Comparison of ENCODE assay signal across 18 cellular contexts in the genomic region with DNA sequence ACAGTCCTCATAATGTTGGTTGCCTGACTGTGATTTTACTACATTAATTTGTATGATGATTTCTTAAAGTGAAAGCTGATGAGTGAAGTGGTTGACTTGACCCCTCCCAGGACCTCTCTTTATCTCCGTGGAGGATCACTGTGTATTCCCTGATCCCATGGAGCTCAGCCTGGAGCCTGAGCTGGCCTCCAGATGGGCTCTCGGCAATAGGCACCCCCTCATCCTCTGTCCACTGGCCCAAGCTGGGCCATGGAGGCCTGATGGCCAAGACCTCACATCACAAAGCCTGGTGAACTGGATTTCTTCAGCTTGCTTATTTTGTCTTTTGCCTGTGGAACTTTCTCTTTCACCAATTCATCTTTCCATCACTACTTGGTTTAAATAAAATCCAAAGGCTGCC.
DNase-seq lines count a peak whose midpoint lies in the region; ATAC-seq and TF ChIP-seq lines count a peak whose summit lies in the region.
"Had no signal": no experiment of that assay in that cellular context is flagged by ENCODE, and none has a peak within 500 bp of the region (broad histone marks: within the 10 kb centered on the region; RNA-seq: fewer than 3 reads in every experiment).

No MANE protein-coding gene starts in this region.

- TF ChIP-seq EP300 in esophagus muscularis mucosa (IDR thresholded peaks at IDR 0.05): no peak

- peak overlapping the region; percentile 41 for H3K4me3 Mint-ChIP-seq in T-helper 17 cell
- no peak overlapping the region for H3K4me3 Mint-ChIP-seq in mesothelial cell of epicardium
- H3K4me3 Mint-ChIP-seq: activated naive CD4-positive, alpha-beta T cell treated with anti-CD3 and anti-CD28 coated beads, Interleukin-2, amount 10 ng/mL, durations not matched to agents 7 days and 5 days; GM23338; immature natural killer cell; natural killer cell treated with Interleukin-12 subunit alpha and Interleukin-12 subunit beta and Interleukin-15 and Interleukin-18, amount 100 ng/mL, for 72 hours had no signal

- H3K27me3 ChIP-seq in esophagus muscularis mucosa: no peaks in the 10 kb centered on the region
- no peaks in the 10 kb centered on the region for H3K27me3 ChIP-seq in thyroid gland
- H3K27me3 ChIP-seq: MG63 had no signal

- peak overlapping the region; percentile 3 to 45 (median 28) for H3K27ac ChIP-seq in esophagus muscularis mucosa (replicated peaks in 1 of 4)
- H3K27ac ChIP-seq in thyroid gland: peak overlapping the region; percentile 59 to 87 (median 81)
- H3K27ac ChIP-seq in caudate nucleus (ENCODE audit: low read depth, low read length): no peak overlapping the region

- H3K4me1 ChIP-seq in esophagus muscularis mucosa: peaks cover 25 to 33% (median 33%) of the 10 kb centered on the region in 4 donors
- peaks cover 31 to 63% of the 10 kb centered on the region in 2 donors for H3K4me1 ChIP-seq in thyroid gland
- H3K4me1 ChIP-seq: prostate gland had no signal

- H3K27me3 Mint-ChIP-seq in T-helper 17 cell: no peaks in the 10 kb centered on the region
- H3K27me3 Mint-ChIP-seq in mesothelial cell of epicardium (ENCODE audit: low read depth): no peaks in the 10 kb centered on the region
- H3K27me3 Mint-ChIP-seq: activated naive CD4-positive, alpha-beta T cell treated with anti-CD3 and anti-CD28 coated beads, Interleukin-2, amount 10 ng/mL, durations not matched to agents 7 days and 5 days; natural killer cell treated with Interleukin-12 subunit alpha and Interleukin-12 subunit beta and Interleukin-15 and Interleukin-18, amount 100 ng/mL, for 72 hours; T-cell had no signal

- DNase-seq in T-helper 17 cell: no peak
- DNase-seq in esophagus muscularis mucosa (ENCODE audit: extremely low spot score): no peak
- no peak for DNase-seq in mesothelial cell of epicardium (ENCODE audit: low spot score in 2 of 2, unreplicated experiment in 2 of 2)
- no peak for DNase-seq in thyroid gland
- DNase-seq in central memory CD4-positive, alpha-beta T cell: no peak
- no peak for DNase-seq in caudate nucleus (lab: John Stamatoyannopoulos, UW)
- DNase-seq: activated CD4-positive, alpha-beta T cell treated with anti-CD3 and anti-CD28 coated beads, Interleukin-2, amount 50 U/mL, for 4 hours; activated naive CD4-positive, alpha-beta T cell treated with anti-CD3 and anti-CD28 coated beads, Interleukin-2, amount 10 ng/mL, durations not matched to agents 7 days and 5 days; EL; immature natural killer cell; mammary epithelial cell; MG63; NCI-H1694 treated with DMSO at 0.1 percent for 48 hours; T-cell had no signal

- H3K9me3 ChIP-seq in T-helper 17 cell (ENCODE audit: control insufficient read depth, low read length, poor library complexity, severe bottlenecking): no peaks in the 10 kb centered on the region
- H3K9me3 ChIP-seq in esophagus muscularis mucosa: no peaks in the 10 kb centered on the region
- H3K9me3 ChIP-seq in thyroid gland: no peaks in the 10 kb centered on the region
- H3K9me3 ChIP-seq: MG63, prostate gland had no signal

- no peak overlapping the region for H3K27ac Mint-ChIP-seq in T-helper 17 cell
- H3K27ac Mint-ChIP-seq in mesothelial cell of epicardium: peak overlapping the region; percentile 80
- H3K27ac Mint-ChIP-seq: GM23338; natural killer cell treated with Interleukin-12 subunit alpha and Interleukin-12 subunit beta and Interleukin-15 and Interleukin-18, amount 100 ng/mL, for 72 hours had no signal

- H3K9me3 Mint-ChIP-seq in mesothelial cell of epicardium: peaks cover 3% of the 10 kb centered on the region
- H3K9me3 Mint-ChIP-seq: activated naive CD4-positive, alpha-beta T cell treated with anti-CD3 and anti-CD28 coated beads, Interleukin-2, amount 10 ng/mL, durations not matched to agents 7 days and 5 days; GM23338; immature natural killer cell; natural killer cell treated with Interleukin-12 subunit alpha and Interleukin-12 subunit beta and Interleukin-15 and Interleukin-18, amount 100 ng/mL, for 72 hours; T-cell had no signal

- intact Hi-C loops in esophagus muscularis mucosa (cut with DNase I) (no loop called here), thyroid gland (cut with DNase I) (no loop called here)

- TF ChIP-seq CTCF in esophagus muscularis mucosa (IDR thresholded peaks at IDR 0.05): no peak
- no peak for TF ChIP-seq CTCF in mesothelial cell of epicardium (IDR thresholded peaks at IDR 0.05; ENCODE audit: unreplicated experiment)
- no peak for TF ChIP-seq CTCF in thyroid gland (IDR thresholded peaks at IDR 0.05)

- H3K36me3 Mint-ChIP-seq in T-helper 17 cell (ENCODE audit: low read depth) (peaks cover 7% of the 10 kb centered on the region), mesothelial cell of epicardium (peaks cover 9% of the 10 kb centered on the region)

- ATAC-seq in T-helper 17 cell (no peak), GM18505 (IDR thresholded peaks at IDR 0.05; ENCODE audit: unreplicated experiment) (no peak)
- ATAC-seq: GM23338; natural killer cell treated with Interleukin-12 subunit alpha and Interleukin-12 subunit beta and Interleukin-15 and Interleukin-18, amount 100 ng/mL, for 72 hours; T-cell had no signal

- TF ChIP-seq POLR2A in esophagus muscularis mucosa (IDR thresholded peaks at IDR 0.05; ENCODE audit: low read depth) (no peak), thyroid gland (IDR thresholded peaks at IDR 0.05) (no peak), GM18505 (IDR thresholded peaks at IDR 0.05; ENCODE audit: borderline replicate concordance, extremely low read depth, insufficient read depth, insufficient read length) (no peak)

- no peaks in the 10 kb centered on the region for H3K36me3 ChIP-seq in esophagus muscularis mucosa
- no peaks in the 10 kb centered on the region for H3K36me3 ChIP-seq in thyroid gland
- H3K36me3 ChIP-seq: MG63, prostate gland had no signal

- H3K4me3 ChIP-seq in esophagus muscularis mucosa: no peak overlapping the region
- H3K4me3 ChIP-seq in thyroid gland (replicated peaks in 1 of 3): no peak overlapping the region
- H3K4me3 ChIP-seq: GM23338, MG63, prostate gland had no signal

- 51% methylated on average over 2 of the region's 2 CpGs for WGBS in esophagus muscularis mucosa
- WGBS in thyroid gland, 2 donors: 59 to 60% methylated on average over 2 of the region's 2 CpGs

- peaks cover 20% of the 10 kb centered on the region for H3K4me1 Mint-ChIP-seq in T-helper 17 cell
- H3K4me1 Mint-ChIP-seq in mesothelial cell of epicardium: peaks cover 34% of the 10 kb centered on the region
- H3K4me1 Mint-ChIP-seq: GM23338 had no signal
